ENCODE assay signal across 9 cellular contexts in the genomic region with DNA sequence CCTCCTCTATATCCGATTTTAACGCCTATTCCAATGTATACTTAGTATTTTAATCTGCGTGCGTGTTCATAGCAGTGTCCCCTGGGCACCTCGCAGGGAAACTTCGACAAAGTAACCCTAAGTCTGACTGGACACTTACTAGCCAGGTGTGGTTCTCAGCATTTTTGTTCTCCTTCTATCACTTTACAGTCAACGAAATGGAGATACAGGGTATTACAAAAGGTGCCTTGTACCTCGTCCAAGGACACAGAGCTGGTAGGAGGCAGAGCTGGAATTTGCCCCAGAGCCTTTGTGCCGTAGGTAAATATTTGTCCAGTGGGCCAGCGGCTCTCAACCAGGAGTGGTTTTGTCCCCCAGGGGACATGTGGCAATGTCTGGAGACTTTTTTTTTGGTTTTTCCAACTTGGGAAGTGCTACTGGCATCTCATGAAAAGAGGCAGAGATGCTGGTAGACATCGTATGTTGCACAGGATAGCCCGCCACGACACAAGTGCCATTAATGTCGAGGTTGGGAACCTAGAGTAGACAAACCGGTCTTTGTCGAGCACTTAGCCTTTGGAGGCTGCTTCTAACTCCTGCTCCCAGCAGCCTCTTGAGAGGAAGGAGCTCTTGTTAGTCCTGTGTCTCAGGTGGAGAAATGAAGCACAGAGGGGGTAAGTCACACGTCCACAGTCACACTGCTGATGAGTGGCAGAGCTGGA. TPM values are rescaled to one million over a fixed set of nuclear protein-coding genes. Genes with fewer than 3 reads are reported as not detected.
DNase-seq lines count a peak whose midpoint lies in the region; ATAC-seq and TF ChIP-seq lines count a peak whose summit lies in the region.
"Had no signal": no experiment of that assay in that cellular context is flagged by ENCODE, and none has a peak within 500 bp of the region (broad histone marks: within the 10 kb centered on the region; RNA-seq: fewer than 3 reads in every experiment).

No MANE protein-coding gene starts in this region.

- peaks cover 39% of the 10 kb centered on the region for H3K36me3 ChIP-seq in NT2/D1 (ENCODE audit: insufficient read depth, insufficient read length, low read length)
- peaks cover 0 to 15% (median 0%) of the 10 kb centered on the region in 3 donors for H3K36me3 ChIP-seq in esophagus squamous epithelium
- peaks cover 2% of the 10 kb centered on the region for H3K36me3 ChIP-seq in rectal smooth muscle tissue (ENCODE audit: control insufficient read depth, insufficient read depth, low read length)

- H3K27me3 ChIP-seq in NT2/D1 (ENCODE audit: insufficient read depth, insufficient read length) (no peaks in the 10 kb centered on the region), esophagus squamous epithelium (no peaks in the 10 kb centered on the region), rectal smooth muscle tissue (ENCODE audit: control insufficient read depth, insufficient read depth, low read length) (no peaks in the 10 kb centered on the region)

- WGBS in esophagus squamous epithelium, 2 donors, result 35 to 49% methylated on average over 10 to 15 of the region's 17 CpGs

- H3K9me3 ChIP-seq in NT2/D1 (ENCODE audit: insufficient read depth, low read length) (no peaks in the 10 kb centered on the region), esophagus squamous epithelium (no peaks in the 10 kb centered on the region)

- H3K4me3 ChIP-seq in GM12865 (ENCODE audit: low read depth, low read length), result peak overlapping the region; percentile 72
- peak overlapping the region; percentile 39 for H3K4me3 ChIP-seq in NT2/D1 (ENCODE audit: insufficient read length, low read depth)
- peak overlapping the region in 3 of 4 donors; percentile 64 to 73 (median 65) for H3K4me3 ChIP-seq in esophagus squamous epithelium
- H3K4me3 ChIP-seq in rectal smooth muscle tissue (ENCODE audit: low read length), result peak overlapping the region; percentile 86

- H3K27ac ChIP-seq in esophagus squamous epithelium, result peak overlapping the region in 3 of 4 donors; percentile 90 to 93 (median 90)
- peak overlapping the region; percentile 58 for H3K27ac ChIP-seq in rectal smooth muscle tissue (ENCODE audit: low read depth, low read length)

- peak overlapping the region; percentile 50 for H3K9ac ChIP-seq in NT2/D1 (ENCODE audit: insufficient read length, low read depth)
- no peak overlapping the region for H3K9ac ChIP-seq in rectal smooth muscle tissue (ENCODE audit: low read length)

- TF ChIP-seq CTCF in GM12865 (IDR thresholded peaks at IDR 0.05; ENCODE audit: insufficient read depth, low read depth, low read length, missing control alignments), result no peak
- no peak for TF ChIP-seq CTCF in esophagus squamous epithelium (IDR thresholded peaks at IDR 0.05)

- H3K4me1 ChIP-seq in NT2/D1 (ENCODE audit: insufficient read depth, insufficient read length), result peaks cover 9% of the 10 kb centered on the region
- H3K4me1 ChIP-seq in esophagus squamous epithelium, result peaks cover 16 to 56% (median 26%) of the 10 kb centered on the region in 3 donors
- H3K4me1 ChIP-seq in rectal smooth muscle tissue (ENCODE audit: control insufficient read depth, insufficient read depth, low read length), result peaks cover 9% of the 10 kb centered on the region

- TF ChIP-seq POLR2A in esophagus squamous epithelium (IDR thresholded peaks at IDR 0.05), result no peak

- intact Hi-C loops in esophagus squamous epithelium (cut with DNase I), result no loop called here

- ATAC-seq in HG02981 (IDR thresholded peaks at IDR 0.05; ENCODE audit: unreplicated experiment), result no peak

- no peak for DNase-seq in GM12865 (ENCODE audit: low read depth)
- DNase-seq in NT2/D1 (ENCODE audit: low read depth, low spot score), result no peak
- no peak for DNase-seq in esophagus squamous epithelium (lab: John Stamatoyannopoulos, UW)
- no peak for DNase-seq in LoVo (ENCODE audit: low spot score)
- no peak for DNase-seq in GOT3 (lab: John Stamatoyannopoulos, UW)
- no peak for DNase-seq in putamen (ENCODE audit: low spot score)

RNA-seq across cellular contexts. Expression of a gene that starts 1.1 kb away (rescaled TPM):
- total RNA-seq in esophagus squamous epithelium, result 10 to 100 TPM; 10.6 to 22.1 (median 15.6) TPM

RNA-seq across cellular contexts. Expression of a gene that starts 21.1 kb away (rescaled TPM):
- total RNA-seq in esophagus squamous epithelium, result 10 to 100 TPM in 3 of 4 donors, 1 to 10 TPM in 1; 9.9 to 21.3 (median 13.1) TPM

RNA-seq across cellular contexts. Expression of a gene that starts 33.6 kb away (rescaled TPM):
- total RNA-seq in esophagus squamous epithelium, result not detected
- total RNA-seq: RPMI7951 had no signal

RNA-seq across cellular contexts. Expression of a gene that starts 55.3 kb away (rescaled TPM):
- total RNA-seq in esophagus squamous epithelium, result not detected
- total RNA-seq: RPMI7951 had no signal

RNA-seq across cellular contexts. Expression of a gene that starts 59.8 kb away (rescaled TPM):
- total RNA-seq in esophagus squamous epithelium, result not detected
- total RNA-seq: RPMI7951 had no signal
